23 cellular contexts compared by ENCODE assay signal in the genomic region with DNA sequence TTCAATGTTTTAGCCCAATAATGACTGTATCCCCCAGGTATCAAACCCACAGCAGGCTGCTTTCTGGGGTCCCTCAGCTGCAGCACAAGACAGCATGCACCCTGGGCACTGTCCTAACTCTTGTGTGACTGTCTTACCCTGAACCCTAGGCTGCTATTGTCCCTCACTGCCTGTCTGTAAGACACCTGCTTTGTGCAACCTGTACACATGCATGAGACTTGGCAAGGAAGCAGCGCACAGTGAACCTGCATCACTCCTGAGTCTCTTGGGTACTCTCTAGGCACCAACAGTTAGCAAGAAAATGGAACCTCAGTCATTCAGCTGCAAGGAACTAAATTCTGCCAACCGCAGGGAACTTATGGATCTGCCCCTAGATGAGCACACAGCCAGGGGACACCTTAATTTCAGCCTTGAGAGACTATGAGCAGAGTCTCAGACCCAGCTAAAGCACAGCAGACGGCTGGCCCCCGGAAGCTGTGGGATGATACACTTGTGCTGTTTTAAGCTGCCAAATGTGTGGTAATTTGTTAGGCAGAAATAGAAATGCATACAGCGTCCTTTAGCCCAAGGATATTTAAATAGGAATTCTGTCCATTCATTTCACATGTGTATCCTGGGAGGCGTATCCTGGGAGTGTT.
"Had no signal": no experiment of that assay in that cellular context is flagged by ENCODE, and none has a peak within 500 bp of the region (broad histone marks: within the 10 kb centered on the region; RNA-seq: fewer than 3 reads in every experiment).

No MANE protein-coding gene starts in this region.

- DNase-seq: effector memory CD8-positive, alpha-beta T cell; esophagus squamous epithelium; foreskin fibroblast; heart left ventricle; kidney glomerular epithelial cell; mesendoderm; naive thymus-derived CD4-positive, alpha-beta T cell; nephron progenitor cell; sigmoid colon; stimulated activated CD4-positive, alpha-beta T cell treated with anti-CD3 and anti-CD28 coated beads, Interleukin-12 subunit alpha, Interleukin-12 subunit beta, amount 100 ng/mL, for 4 hours; stimulated activated CD4-positive, alpha-beta T cell treated with anti-CD3 and anti-CD28 coated beads, Interleukin-4, amount 100 ng/mL, for 1 hour; stimulated activated CD8-positive, alpha-beta memory T cell treated with anti-CD3 and anti-CD28 coated beads, Interleukin-4, amount 100 ng/mL, for 48 hours; testis; upper lobe of right lung had no signal

- H3K27me3 ChIP-seq: esophagus squamous epithelium, heart left ventricle, right atrium auricular region, sigmoid colon, testis, tibial nerve, upper lobe of right lung, vagina had no signal

- ATAC-seq: effector memory CD8-positive, alpha-beta T cell; heart left ventricle; naive thymus-derived CD4-positive, alpha-beta T cell; stimulated activated memory B cell treated with anti-CD40 and anti-IgM and Interleukin-4, amounts not matched to agents 10 μg/mL and 1 μg/mL and 100 μg/mL, for 72 hours; upper lobe of right lung had no signal

- H3K4me1 Mint-ChIP-seq: naive thymus-derived CD4-positive, alpha-beta T cell; nephron progenitor cell; stimulated activated memory B cell treated with anti-CD40 and anti-IgM and Interleukin-4, amounts not matched to agents 10 μg/mL and 1 μg/mL and 100 μg/mL, for 72 hours had no signal

- H3K36me3 ChIP-seq: esophagus squamous epithelium, heart left ventricle, neutrophil, right atrium auricular region, sigmoid colon, upper lobe of right lung, vagina had no signal

- H3K36me3 Mint-ChIP-seq: naive thymus-derived CD4-positive, alpha-beta T cell; stimulated activated memory B cell treated with anti-CD40 and anti-IgM and Interleukin-4, amounts not matched to agents 10 μg/mL and 1 μg/mL and 100 μg/mL, for 72 hours had no signal

- H3K4me3 Mint-ChIP-seq: dendritic cell treated with granulocyte-macrophage colony-stimulating factor and Interleukin-4, amounts not matched to agents 40 ng/mL and 50 ng/mL, for 4 days; effector memory CD8-positive, alpha-beta T cell; naive thymus-derived CD4-positive, alpha-beta T cell; nephron progenitor cell; stimulated activated memory B cell treated with anti-CD40 and anti-IgM and Interleukin-4, amounts not matched to agents 10 μg/mL and 1 μg/mL and 100 μg/mL, for 72 hours; stimulated activated naive CD8-positive, alpha-beta T cell treated with anti-CD3 and anti-CD28 coated beads, Interleukin-15, Interleukin-2, amounts not matched to agents 100 ng/mL and 50 ng/mL, for 24 hours had no signal

- H3K4me1 ChIP-seq: sigmoid colon, testis, tibial nerve had no signal

- H3K27ac ChIP-seq: epithelial cell of prostate, esophagus squamous epithelium, heart left ventricle, neutrophil, right atrium auricular region, sigmoid colon, skin epidermis, testis, tibial nerve, upper lobe of right lung, vagina had no signal

- H3K27ac Mint-ChIP-seq: dendritic cell treated with granulocyte-macrophage colony-stimulating factor and Interleukin-4, amounts not matched to agents 40 ng/mL and 50 ng/mL, for 4 days; effector memory CD8-positive, alpha-beta T cell; naive thymus-derived CD4-positive, alpha-beta T cell; nephron progenitor cell; stimulated activated memory B cell treated with anti-CD40 and anti-IgM and Interleukin-4, amounts not matched to agents 10 μg/mL and 1 μg/mL and 100 μg/mL, for 72 hours; stimulated activated naive CD8-positive, alpha-beta T cell treated with anti-CD3 and anti-CD28 coated beads, Interleukin-15, Interleukin-2, amounts not matched to agents 100 ng/mL and 50 ng/mL, for 24 hours had no signal

- H3K9me3 ChIP-seq: esophagus squamous epithelium, heart left ventricle, neutrophil, right atrium auricular region, sigmoid colon, testis, tibial nerve, upper lobe of right lung, vagina had no signal

- H3K4me3 ChIP-seq: esophagus squamous epithelium, heart left ventricle, right atrium auricular region, sigmoid colon, skin epidermis, testis, tibial nerve, upper lobe of right lung, vagina had no signal

- H3K9me3 Mint-ChIP-seq: dendritic cell treated with granulocyte-macrophage colony-stimulating factor and Interleukin-4, amounts not matched to agents 40 ng/mL and 50 ng/mL, for 4 days; effector memory CD8-positive, alpha-beta T cell; nephron progenitor cell; stimulated activated memory B cell treated with anti-CD40 and anti-IgM and Interleukin-4, amounts not matched to agents 10 μg/mL and 1 μg/mL and 100 μg/mL, for 72 hours; stimulated activated naive CD8-positive, alpha-beta T cell treated with anti-CD3 and anti-CD28 coated beads, Interleukin-15, Interleukin-2, amounts not matched to agents 100 ng/mL and 50 ng/mL, for 24 hours had no signal
